In the genomic region with DNA sequence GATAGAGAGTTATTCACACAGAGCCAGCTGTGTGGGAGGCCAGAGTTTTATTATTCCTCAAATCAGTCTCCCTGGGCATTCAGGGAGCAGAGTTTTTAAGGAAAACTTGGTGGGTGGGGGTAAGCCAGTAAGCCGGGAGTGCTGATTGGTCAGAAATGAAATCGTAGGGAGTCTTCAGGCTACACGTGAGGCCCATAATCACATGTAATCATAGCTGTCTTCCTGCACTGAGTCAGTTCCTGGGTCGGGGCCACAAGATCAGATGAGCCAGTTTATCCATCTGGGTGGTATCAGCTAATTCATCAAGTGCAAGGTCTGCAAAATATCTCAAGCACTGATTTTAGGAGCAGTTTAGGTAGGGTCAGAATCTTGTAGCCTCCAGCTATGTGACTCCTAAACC, we compare ENCODE assay signal across 29 cellular contexts. TPM values are rescaled to one million over a fixed set of nuclear protein-coding genes. Genes with fewer than 3 reads are reported as not detected.
DNase-seq lines count a peak whose midpoint lies in the region; ATAC-seq and TF ChIP-seq lines count a peak whose summit lies in the region.
"Had no signal": no experiment of that assay in that cellular context is flagged by ENCODE, and none has a peak within 500 bp of the region (broad histone marks: within the 10 kb centered on the region; RNA-seq: fewer than 3 reads in every experiment).

No MANE protein-coding gene starts in this region.

- no peaks in the 10 kb centered on the region for H4K20me1 ChIP-seq in IMR-90 (ENCODE audit: insufficient read depth, low read length)

- TF ChIP-seq RAD21 in IMR-90 (IDR thresholded peaks at IDR 0.05; ENCODE audit: low read length): no peak

- H2BK12ac ChIP-seq in mesenchymal stem cell (ENCODE audit: low read length in 2 of 2): no peak overlapping the region

- H2BK120ac ChIP-seq in IMR-90 (ENCODE audit: low read depth, low read length) (no peak overlapping the region), mesenchymal stem cell (ENCODE audit: low read depth, low read length) (no peak overlapping the region)

- H2BK15ac ChIP-seq in IMR-90 (ENCODE audit: low read depth, low read length): no peak overlapping the region
- no peak overlapping the region for H2BK15ac ChIP-seq in mesenchymal stem cell (ENCODE audit: low read depth, poor library complexity, severe bottlenecking)

- no peak overlapping the region for H3K56ac ChIP-seq in IMR-90 (ENCODE audit: extremely low read depth, insufficient read depth, low read length)

- H4K5ac ChIP-seq in IMR-90 (ENCODE audit: low read depth, low read length): no peak overlapping the region

- intact Hi-C loops in activated CD4-positive, alpha-beta T cell treated with anti-CD3 and anti-CD28 coated beads for 36 hours (cut with DNase I, micrococcal nuclease): no loop called here
- intact Hi-C loops in IMR-90 (cut with micrococcal nuclease): no loop called here

- H3K9ac ChIP-seq in IMR-90 (ENCODE audit: low read depth, low read length) (no peak overlapping the region), mesenchymal stem cell (ENCODE audit: low read length) (peak overlapping the region; percentile 29)

- H2BK20ac ChIP-seq in IMR-90 (ENCODE audit: low read depth, low read length): no peak overlapping the region

- H3K18ac ChIP-seq in IMR-90 (ENCODE audit: low read depth, low read length) (no peak overlapping the region), mesenchymal stem cell (ENCODE audit: low read depth in 1 of 2, low read length in 2 of 2) (peak overlapping the region in 1 of 2 experiments; percentile 33)

- H3K36me3 Mint-ChIP-seq in activated CD4-positive, alpha-beta T cell treated with anti-CD3 and anti-CD28 coated beads for 36 hours (ENCODE audit: low read depth): no peaks in the 10 kb centered on the region
- H3K36me3 Mint-ChIP-seq in activated naive CD4-positive, alpha-beta T cell treated with anti-CD3 and anti-CD28 coated beads, Interleukin-2, amount 50 U/mL, for 72 hours: peaks cover 0 to 18% of the 10 kb centered on the region in 2 donors
- H3K36me3 Mint-ChIP-seq: CD8-positive, alpha-beta T cell had no signal

- no peaks in the 10 kb centered on the region for H3K9me1 ChIP-seq in IMR-90 (ENCODE audit: insufficient read depth, low read length)

- H3K4me3 ChIP-seq in IMR-90 (ENCODE audit: insufficient read depth, low read depth, low read length) (no peak overlapping the region), mesenchymal stem cell (ENCODE audit: insufficient read depth in 1 of 2, low read depth in 1 of 2, low read length in 2 of 2) (no peak overlapping the region)
- H3K4me3 ChIP-seq: heart right ventricle, lower lobe of right lung, tibial artery had no signal

- peak; percentile 82 for ATAC-seq in activated CD4-positive, alpha-beta T cell treated with anti-CD3 and anti-CD28 coated beads for 36 hours
- peak; percentile 42; the same call in 1 of the 2 replicates for ATAC-seq in IMR-90 (ENCODE audit: low read depth)
- no peak for ATAC-seq in activated naive CD4-positive, alpha-beta T cell treated with anti-CD3 and anti-CD28 coated beads, Interleukin-2, amount 50 U/mL, for 72 hours
- ATAC-seq: CD8-positive, alpha-beta T cell; heart right ventricle; lower lobe of right lung; Panc1 had no signal

- no peaks in the 10 kb centered on the region for H3K79me1 ChIP-seq in IMR-90 (ENCODE audit: low read depth in 1 of 2, low read length in 2 of 2)
- H3K79me1 ChIP-seq in mesenchymal stem cell (replicated peaks; ENCODE audit: low read length, poor library complexity, severe bottlenecking): no peaks in the 10 kb centered on the region

- CTCF ChIA-PET in activated CD4-positive, alpha-beta T cell treated with anti-CD3 and anti-CD28 coated beads for 36 hours (lab: Charles Lee): interaction anchor here (0.7 to 1.7 kb wide), 3 partner anchors 11 to 86 kb away, joined by 3 to 8 read pairs (median 5); a partner anchor contains a TSS
- CTCF ChIA-PET in IMR-90 (lab: Yijun Ruan, JAX): no interaction called here

- in situ Hi-C loops in IMR-90 (cut with MboI; ENCODE audit: low sequenced_read_pairs): no loop called here

- H4K8ac ChIP-seq in IMR-90 (ENCODE audit: low read depth in 2 of 2, low read length in 2 of 2) (no peak overlapping the region), mesenchymal stem cell (ENCODE audit: low read length) (no peak overlapping the region)

- H3K4me1 ChIP-seq in IMR-90 (ENCODE audit: control insufficient read depth, insufficient read depth, low read length) (peaks cover 2% of the 10 kb centered on the region; the same call in 1 of the 2 replicates), mesenchymal stem cell (ENCODE audit: control insufficient read depth, insufficient read depth, low read depth, low read length) (peaks cover 1% of the 10 kb centered on the region)
- H3K4me1 ChIP-seq: heart right ventricle, lower lobe of right lung had no signal

- no peaks in the 10 kb centered on the region for H3K27me3 ChIP-seq in IMR-90 (ENCODE audit: control insufficient read depth, insufficient read depth, low read length)
- no peaks in the 10 kb centered on the region for H3K27me3 ChIP-seq in mesenchymal stem cell (ENCODE audit: control insufficient read depth in 1 of 2, insufficient read depth in 1 of 2, low read length in 2 of 2)
- H3K27me3 ChIP-seq: heart right ventricle, tibial artery had no signal

- no peak overlapping the region for H3K27ac Mint-ChIP-seq in activated CD4-positive, alpha-beta T cell treated with anti-CD3 and anti-CD28 coated beads for 36 hours
- no peak overlapping the region for H3K27ac Mint-ChIP-seq in activated naive CD4-positive, alpha-beta T cell treated with anti-CD3 and anti-CD28 coated beads, Interleukin-2, amount 50 U/mL, for 72 hours
- H3K27ac Mint-ChIP-seq: activated B cell treated with CpG ODN at 0.5 μM for 24 hours; CD8-positive, alpha-beta T cell; nephron had no signal

- no peak overlapping the region for H3K4ac ChIP-seq in IMR-90 (ENCODE audit: low read depth, low read length)
- no peak overlapping the region for H3K4ac ChIP-seq in mesenchymal stem cell (ENCODE audit: low read depth in 1 of 2, low read length in 2 of 2)

- no peak for DNase-seq in activated CD4-positive, alpha-beta T cell treated with anti-CD3 and anti-CD28 coated beads for 36 hours
- no peak for DNase-seq in activated CD4-positive, alpha-beta T cell treated with anti-CD3 and anti-CD28 coated beads, Interleukin-2, amount 50 U/mL, for 4 hours
- peak; percentile 49 for DNase-seq in IMR-90
- peak; percentile 40 for DNase-seq in amniotic epithelial cell (ENCODE audit: low read depth)
- DNase-seq in mesenchymal stem cell: no peak
- no peak for DNase-seq in RPMI8226
- no peak for DNase-seq in HuH-7 (ENCODE audit: low spot score)
- DNase-seq in activated naive CD4-positive, alpha-beta T cell treated with anti-CD3 and anti-CD28 coated beads, Interleukin-2, amount 50 U/mL, for 72 hours (ENCODE audit: low spot score in 2 of 2): no peak
- DNase-seq: 8988T; activated B cell treated with CpG ODN at 0.5 μM for 24 hours; activated CD8-positive, alpha-beta memory T cell treated with anti-CD3 and anti-CD28 coated beads for 24 hours; activated gamma-delta T cell; activated T-cell treated with anti-CD3 and anti-CD28 coated beads, Interleukin-2, amount 50 U/mL, for 1 hour; AML-193; CD8-positive, alpha-beta T cell; DMS 273 treated with DMSO at 0.1 percent for 48 hours; effector CD4-positive, alpha-beta T cell; heart right ventricle; kidney glomerular epithelial cell; lower lobe of right lung; NCI-H1048; NCI-H1694; NCI-H524; NK-92 treated with Interleukin-12 subunit alpha and Interleukin-12 subunit beta, amount 100 ng/mL, for 24 hours; small intestine; stimulated activated CD4-positive, alpha-beta T cell treated with anti-CD3 and anti-CD28 coated beads, Interleukin-1b, Interleukin-23, amount 100 ng/mL, for 48 hours; tibial artery had no signal

- dilution Hi-C loops in IMR-90 (cut with HindIII; ENCODE audit: low sequenced_read_pairs, unreplicated experiment): no loop called here

- 0 out of 2 replicates have a peak overlapping the region, but pooled peaks have one; percentile 6 for H3K14ac ChIP-seq in IMR-90 (replicated peaks; ENCODE audit: low read depth, low read length)
- no peak overlapping the region for H3K14ac ChIP-seq in mesenchymal stem cell (ENCODE audit: low read length in 2 of 2)

- peaks cover 9% of the 10 kb centered on the region for H3K4me1 Mint-ChIP-seq in activated CD4-positive, alpha-beta T cell treated with anti-CD3 and anti-CD28 coated beads for 36 hours
- H3K4me1 Mint-ChIP-seq: activated B cell treated with CpG ODN at 0.5 μM for 24 hours, nephron had no signal

- 28% methylated on average over 2 of the region's 4 CpGs; no CpG with 5 or more reads in 1 of the 2 experiments for WGBS in IMR-90 (ENCODE audit: extremely low coverage in 2 of 2, insufficient read length in 1 of 2), 2 experiments
- WGBS in mesenchymal stem cell: 56% methylated on average over 4 of the region's 4 CpGs

- H2BK5ac ChIP-seq in IMR-90 (ENCODE audit: low read depth, low read length, poor library complexity, severe bottlenecking) (no peak overlapping the region), mesenchymal stem cell (ENCODE audit: low read depth, low read length, poor library complexity, severe bottlenecking) (no peak overlapping the region)

- no peak for TF ChIP-seq POLR2A in IMR-90 (IDR thresholded peaks at IDR 0.05; ENCODE audit: low read depth, low read length)

- H2AFZ ChIP-seq in IMR-90 (replicated peaks; ENCODE audit: low read length, poor library complexity): no peak overlapping the region
- H2AFZ ChIP-seq in mesenchymal stem cell (ENCODE audit: low read depth, low read length): no peak overlapping the region

- no peak overlapping the region for H2AK9ac ChIP-seq in IMR-90 (replicated peaks; ENCODE audit: low read depth, low read length, poor library complexity)

- peaks cover 9% of the 10 kb centered on the region for H3K9me3 Mint-ChIP-seq in activated CD4-positive, alpha-beta T cell treated with anti-CD3 and anti-CD28 coated beads for 36 hours (ENCODE audit: low read depth)
- peaks cover 3 to 15% of the 10 kb centered on the region in 2 donors for H3K9me3 Mint-ChIP-seq in activated naive CD4-positive, alpha-beta T cell treated with anti-CD3 and anti-CD28 coated beads, Interleukin-2, amount 50 U/mL, for 72 hours
- H3K9me3 Mint-ChIP-seq: CD8-positive, alpha-beta T cell had no signal

- H3K23ac ChIP-seq in IMR-90 (ENCODE audit: low read depth, low read length) (no peak overlapping the region), mesenchymal stem cell (ENCODE audit: low read length in 2 of 2) (no peak overlapping the region)

- no peak overlapping the region for H3K27ac ChIP-seq in IMR-90 (ENCODE audit: insufficient read depth, low read length)
- no peak overlapping the region for H3K27ac ChIP-seq in mesenchymal stem cell (ENCODE audit: low read length, poor library complexity, severe bottlenecking)
- H3K27ac ChIP-seq: heart right ventricle, lower lobe of right lung, tibial artery had no signal

- no peak overlapping the region for H4K91ac ChIP-seq in IMR-90 (ENCODE audit: insufficient read depth, low read depth, low read length)
- no peak overlapping the region for H4K91ac ChIP-seq in mesenchymal stem cell (ENCODE audit: low read length)

- H3K27me3 Mint-ChIP-seq in activated CD4-positive, alpha-beta T cell treated with anti-CD3 and anti-CD28 coated beads for 36 hours: no peaks in the 10 kb centered on the region
- H3K27me3 Mint-ChIP-seq: activated B cell treated with CpG ODN at 0.5 μM for 24 hours had no signal

- no TSS peak for BruUV-seq in IMR-90 (replicated peaks; lab: Mats Ljungman, UMichigan)

- TF ChIP-seq CTCF in IMR-90 (conservative IDR thresholded peaks at IDR 0.05; ENCODE audit: low read depth, low read length): no peak

- H3K4me2 ChIP-seq in IMR-90 (ENCODE audit: low read depth, low read length) (no peak overlapping the region), mesenchymal stem cell (ENCODE audit: low read length, poor library complexity, severe bottlenecking) (no peak overlapping the region)

- POLR2A ChIA-PET in activated CD4-positive, alpha-beta T cell treated with anti-CD3 and anti-CD28 coated beads for 36 hours (lab: Charles Lee): no interaction called here
- POLR2A ChIA-PET in IMR-90 (lab: Charles Lee; ENCODE audit: unreplicated experiment): no interaction called here

- no peak overlapping the region for H3K4me3 Mint-ChIP-seq in activated CD4-positive, alpha-beta T cell treated with anti-CD3 and anti-CD28 coated beads for 36 hours
- H3K4me3 Mint-ChIP-seq: activated B cell treated with CpG ODN at 0.5 μM for 24 hours; CD8-positive, alpha-beta T cell; nephron had no signal

- H2AK5ac ChIP-seq in IMR-90 (ENCODE audit: low read depth, low read length) (0 out of 2 replicates have a peak overlapping the region, but pooled peaks have one; percentile 8), mesenchymal stem cell (ENCODE audit: low read length, severe bottlenecking) (no peak overlapping the region)

- H3K9me3 ChIP-seq in IMR-90 (ENCODE audit: control insufficient read depth, insufficient read depth, low read length): no peaks in the 10 kb centered on the region
- H3K9me3 ChIP-seq in mesenchymal stem cell (ENCODE audit: control insufficient read depth, low read length): no peaks in the 10 kb centered on the region
- H3K9me3 ChIP-seq: lower lobe of right lung, tibial artery had no signal

- H3K36me3 ChIP-seq in IMR-90 (ENCODE audit: control insufficient read depth, insufficient read depth, low read length) (no peaks in the 10 kb centered on the region), mesenchymal stem cell (ENCODE audit: control insufficient read depth in 1 of 2, insufficient read depth in 2 of 2, low read depth in 1 of 2, low read length in 2 of 2) (no peaks in the 10 kb centered on the region)
- H3K36me3 ChIP-seq: heart right ventricle, lower lobe of right lung, tibial artery had no signal

RNA-seq across cellular contexts. Expression of a gene that starts 10.8 kb away (rescaled TPM):
- total RNA-seq in activated CD4-positive, alpha-beta T cell treated with anti-CD3 and anti-CD28 coated beads for 36 hours: 10 to 100 TPM; 26.4 to 34.4 TPM
- total RNA-seq in IMR-90 (2012; rRNA removed): 9.7 and 12.2 TPM in 2 replicates
- polyA plus RNA-seq in IMR-90 (2012; rRNA removed): 1.8 and 2.5 TPM in 2 replicates
- 0.30 and 0.68 TPM in 2 replicates for polyA plus RNA-seq in IMR-90 (2012; cell fraction: cytosol; rRNA removed)
- polyA plus RNA-seq in IMR-90 (2012; cell fraction: nucleus; rRNA removed; ENCODE audit: low replicate concordance): 1.3 and 8.3 TPM in 2 replicates
- polyA plus RNA-seq in mesenchymal stem cell (2013, experiment 1 of 2): 7.9 TPM
- polyA plus RNA-seq in mesenchymal stem cell (2013, experiment 2 of 2): 7.9 TPM
- total RNA-seq in activated naive CD4-positive, alpha-beta T cell treated with anti-CD3 and anti-CD28 coated beads, Interleukin-2, amount 50 U/mL, for 72 hours: 10 to 100 TPM; 32.4 to 34.2 TPM

Comparison
In these comparisons a context has a peak if more than half of its experiments do, and no peak if none do; other contexts are left out.
1. ATAC-seq: peak in activated CD4-positive, alpha-beta T cell treated with anti-CD3 and anti-CD28 coated beads for 36 hours (single experiment) and IMR-90 (single experiment); none in activated naive CD4-positive, alpha-beta T cell treated with anti-CD3 and anti-CD28 coated beads, Interleukin-2, amount 50 U/mL, for 72 hours (0 of 2).
2. DNase-seq: peak in IMR-90 (single experiment) and amniotic epithelial cell (single experiment); none in activated CD4-positive, alpha-beta T cell treated with anti-CD3 and anti-CD28 coated beads for 36 hours (single experiment), activated CD4-positive, alpha-beta T cell treated with anti-CD3 and anti-CD28 coated beads, Interleukin-2, amount 50 U/mL, for 4 hours (0 of 2), mesenchymal stem cell (single experiment), RPMI8226 (single experiment), HuH-7 (single experiment) and activated naive CD4-positive, alpha-beta T cell treated with anti-CD3 and anti-CD28 coated beads, Interleukin-2, amount 50 U/mL, for 72 hours (0 of 2).